ENCODE assay signal across 19 cellular contexts in genomic region chr19:40524655-40525054, GRCh38. TPM values are rescaled to one million over a fixed set of nuclear protein-coding genes. Genes with fewer than 3 reads are reported as not detected.
DNase-seq lines count a peak whose midpoint lies in the region; ATAC-seq, FAIRE-seq and TF ChIP-seq lines count a peak whose summit lies in the region.
"Had no signal": no experiment of that assay in that cellular context is flagged by ENCODE, and none has a peak within 500 bp of the region (broad histone marks: within the 10 kb centered on the region; RNA-seq: fewer than 3 reads in every experiment).

No MANE protein-coding gene starts in this region.

- no peak overlapping the region for H2BK12ac ChIP-seq in H1 (ENCODE audit: low read depth, low read length)

- no peak for TF ChIP-seq RAD21 in H1 (IDR thresholded peaks at IDR 0.05 in 1 of 2, conservative IDR thresholded peaks at IDR 0.05 in 1 of 2; ENCODE audit: low read depth in 2 of 2, low read length in 2 of 2)

- no peak overlapping the region for H2BK20ac ChIP-seq in H1 (ENCODE audit: low read length)

- no peak overlapping the region for H3K18ac ChIP-seq in H1 (ENCODE audit: extremely low read depth, low read length)

- TF ChIP-seq POLR2A in H1 (IDR thresholded peaks at IDR 0.05; ENCODE audit: control extremely low read depth in 1 of 2, low read depth in 2 of 2, low read length in 2 of 2): no peak
- no peak for TF ChIP-seq POLR2A in body of pancreas (IDR thresholded peaks at IDR 0.05)

- H4K91ac ChIP-seq in H1 (replicated peaks; ENCODE audit: insufficient read length, low read length): no peak overlapping the region

- no peak overlapping the region for H4K5ac ChIP-seq in H1 (ENCODE audit: insufficient read length, low read depth, low read length)

- H3K36me3 Mint-ChIP-seq in T-helper 17 cell (ENCODE audit: low read depth): peaks cover 9% of the 10 kb centered on the region
- no peaks in the 10 kb centered on the region for H3K36me3 Mint-ChIP-seq in stimulated activated naive B cell treated with anti-CD40 and anti-IgM and Interleukin-4, amounts not matched to agents 10 μg/mL and 1 μg/mL and 100 μg/mL, for 72 hours
- H3K36me3 Mint-ChIP-seq: CD8-positive, alpha-beta T cell had no signal

- peaks cover 37% of the 10 kb centered on the region for H3K27me3 Mint-ChIP-seq in T-helper 17 cell
- peaks cover 33 to 62% of the 10 kb centered on the region in 2 donors for H3K27me3 Mint-ChIP-seq in stimulated activated naive B cell treated with anti-CD40 and anti-IgM and Interleukin-4, amounts not matched to agents 10 μg/mL and 1 μg/mL and 100 μg/mL, for 72 hours

- peak overlapping the region; percentile 88; the same call in 1 of the 2 replicates for H2BK15ac ChIP-seq in H1 (ENCODE audit: low read length)

- 90% methylated on average over 3 of the region's 3 CpGs; no CpG with 5 or more reads in 1 of the 2 experiments for WGBS in H1 (ENCODE audit: extremely low coverage in 1 of 2, insufficient coverage in 1 of 2, insufficient read length in 1 of 2, insufficient replicate concordance in 2 of 2, low coverage in 1 of 2, low lambda C conversion rate in 2 of 2, missing lambda C conversion rate in 1 of 2), 2 experiments
- WGBS in body of pancreas, 2 donors: 89 to 92% methylated on average over 3 of the region's 3 CpGs

- intact Hi-C loops in body of pancreas (cut with DNase I): loop anchor here (10.0 kb wide), 1 partner anchor 110 kb away; no protein-coding TSS in a partner anchor

- peak overlapping the region; percentile 49 for H3K27ac Mint-ChIP-seq in T-helper 17 cell
- H3K27ac Mint-ChIP-seq in stimulated activated naive B cell treated with anti-CD40 and anti-IgM and Interleukin-4, amounts not matched to agents 10 μg/mL and 1 μg/mL and 100 μg/mL, for 72 hours: peak overlapping the region; percentile 56
- H3K27ac Mint-ChIP-seq: B cell; CD8-positive, alpha-beta T cell had no signal

- no peak overlapping the region for H2AFZ ChIP-seq in H1 (ENCODE audit: low read length)
- H2AFZ ChIP-seq: GM23248 had no signal

- no peak overlapping the region for H3K23ac ChIP-seq in H1 (ENCODE audit: insufficient read length)

- POLR2A ChIA-PET in HEK293 (lab: Yijun Ruan, JAX) (interaction anchor here (0.6 to 1.2 kb wide), 3 partner anchors 13 to 176 kb away, joined by 3 to 5 read pairs (median 4); partner anchors contain the start of genes C19orf47 and PLD3), H1 (lab: Charles Lee; ENCODE audit: partially characterized antibody) (interaction anchor here (0.6 to 0.8 kb wide), 2 partner anchors 12 to 67 kb away, joined by 3 read pairs; no protein-coding TSS in a partner anchor)

- H3K4me3 Mint-ChIP-seq in T-helper 17 cell: no peak overlapping the region
- H3K4me3 Mint-ChIP-seq in stimulated activated naive B cell treated with anti-CD40 and anti-IgM and Interleukin-4, amounts not matched to agents 10 μg/mL and 1 μg/mL and 100 μg/mL, for 72 hours: no peak overlapping the region
- H3K4me3 Mint-ChIP-seq: B cell; CD8-positive, alpha-beta T cell had no signal

- no peak for TF ChIP-seq EP300 in H1 (IDR thresholded peaks at IDR 0.05; ENCODE audit: borderline replicate concordance in 1 of 2, low read depth in 2 of 2, low read length in 2 of 2)

- H3K36me3 ChIP-seq in HEK293 (ENCODE audit: control insufficient read depth in 2 of 2, insufficient read depth in 1 of 2, low read length in 2 of 2): no peaks in the 10 kb centered on the region; a peak in 1 of 3 replicates
- H3K36me3 ChIP-seq in H1 (ENCODE audit: control insufficient read depth in 2 of 4, insufficient read depth in 4 of 4, low read length in 3 of 4): no peaks in the 10 kb centered on the region
- H3K36me3 ChIP-seq in body of pancreas (replicated peaks in 1 of 2; ENCODE audit: insufficient read depth in 1 of 2, low read depth in 2 of 2): no peaks in the 10 kb centered on the region
- H3K36me3 ChIP-seq: BLaER1 treated with 17β-estradiol and CSF1 and Interleukin-3, amounts not matched to agents 10 nM and 100 nM had no signal

- H3K4me1 Mint-ChIP-seq in T-helper 17 cell: peaks cover 26% of the 10 kb centered on the region
- peaks cover 7 to 13% of the 10 kb centered on the region in 2 donors for H3K4me1 Mint-ChIP-seq in stimulated activated naive B cell treated with anti-CD40 and anti-IgM and Interleukin-4, amounts not matched to agents 10 μg/mL and 1 μg/mL and 100 μg/mL, for 72 hours

- no peak overlapping the region for H3K9ac ChIP-seq in H1 (replicated peaks in 1 of 4; ENCODE audit: extremely low read depth in 1 of 4, low read depth in 3 of 4, low read length in 3 of 4)
- H3K9ac ChIP-seq: BLaER1 treated with 17β-estradiol and CSF1 and Interleukin-3, amounts not matched to agents 10 nM and 100 nM; GM23248 had no signal

- H3K23me2 ChIP-seq in H1 (ENCODE audit: low read depth, low read length): peaks cover 4% of the 10 kb centered on the region

- H3K9me3 ChIP-seq in HEK293 (ENCODE audit: control insufficient read depth, insufficient read depth, low read depth, low read length): no peaks in the 10 kb centered on the region
- H3K9me3 ChIP-seq in T-helper 17 cell (ENCODE audit: control insufficient read depth, low read length, poor library complexity, severe bottlenecking): no peaks in the 10 kb centered on the region
- peaks cover 0 to 8% of the 10 kb centered on the region in 2 experiments; a peak in 2 of 4 replicates for H3K9me3 ChIP-seq in H1 (ENCODE audit: insufficient read depth in 2 of 2, low read depth in 1 of 2, low read length in 1 of 2)
- no peaks in the 10 kb centered on the region for H3K9me3 ChIP-seq in body of pancreas
- H3K9me3 ChIP-seq: BLaER1 treated with 17β-estradiol and CSF1 and Interleukin-3, amounts not matched to agents 10 nM and 100 nM had no signal

- no peak overlapping the region for H3K4ac ChIP-seq in H1 (replicated peaks; ENCODE audit: insufficient read length, low read depth, low read length)

- H3K79me2 ChIP-seq in H1 (ENCODE audit: control insufficient read depth in 1 of 2, insufficient read depth in 2 of 2, low read length in 2 of 2): no peaks in the 10 kb centered on the region

- ATAC-seq in T-helper 17 cell: no peak
- no peak for ATAC-seq in stimulated activated naive B cell treated with anti-CD40 and anti-IgM and Interleukin-4, amounts not matched to agents 10 μg/mL and 1 μg/mL and 100 μg/mL, for 72 hours (replicated peaks)
- ATAC-seq in body of pancreas: no peak
- no peak for ATAC-seq in HG03442 (IDR thresholded peaks at IDR 0.05; ENCODE audit: unreplicated experiment)
- ATAC-seq: CD8-positive, alpha-beta T cell; GM12878; HCT116 had no signal

- no peak for TF ChIP-seq CTCF in HEK293 (tag by site-specific recombination; IDR thresholded peaks at IDR 0.05)
- no peak for TF ChIP-seq CTCF in H1 (IDR thresholded peaks at IDR 0.05; ENCODE audit: control extremely low read depth in 1 of 3, insufficient read depth in 1 of 3, low read depth in 1 of 3, low read length in 3 of 3)
- no peak for TF ChIP-seq CTCF in body of pancreas (IDR thresholded peaks at IDR 0.05)

- H3K56ac ChIP-seq in H1 (replicated peaks; ENCODE audit: insufficient read length, low read depth, low read length): no peak overlapping the region

- H3K79me1 ChIP-seq in H1 (ENCODE audit: low read depth, low read length): no peaks in the 10 kb centered on the region

- H2BK5ac ChIP-seq in H1 (ENCODE audit: low read depth, low read length): no peak overlapping the region

- no peak for FAIRE-seq in H1 (lab: Jason Lieb, UNC)
- FAIRE-seq: GM12878, GM19239, H54 had no signal

- H2AK5ac ChIP-seq in H1 (ENCODE audit: low read depth, low read length): no peak overlapping the region

- H3K27me3 ChIP-seq in H1 (replicated peaks in 1 of 4; ENCODE audit: control insufficient read depth in 3 of 4, extremely low read depth in 1 of 4, insufficient read depth in 3 of 4, low read length in 3 of 4): peaks cover 11 to 21% (median 15%) of the 10 kb centered on the region in 4 experiments
- no peaks in the 10 kb centered on the region for H3K27me3 ChIP-seq in body of pancreas
- H3K27me3 ChIP-seq: BLaER1 treated with 17β-estradiol and CSF1 and Interleukin-3, amounts not matched to agents 10 nM and 100 nM had no signal

- peaks cover 12% of the 10 kb centered on the region for H3K4me1 ChIP-seq in HEK293 (ENCODE audit: control insufficient read depth, insufficient read depth, low read length)
- H3K4me1 ChIP-seq in H1 (replicated peaks in 1 of 4; ENCODE audit: control insufficient read depth in 3 of 4, insufficient read depth in 4 of 4, low read length in 3 of 4): peaks cover 0 to 3% (median 2%) of the 10 kb centered on the region in 4 experiments; a peak in 6 of 7 replicates
- peaks cover 18% of the 10 kb centered on the region for H3K4me1 ChIP-seq in body of pancreas

- H4K20me1 ChIP-seq in H1 (replicated peaks in 1 of 2; ENCODE audit: control insufficient read depth in 1 of 2, insufficient read depth in 2 of 2, low read length in 2 of 2): no peaks in the 10 kb centered on the region
- H4K20me1 ChIP-seq: BLaER1 treated with 17β-estradiol and CSF1 and Interleukin-3, amounts not matched to agents 10 nM and 100 nM had no signal

- H2BK120ac ChIP-seq in H1 (replicated peaks; ENCODE audit: low read depth, low read length): no peak overlapping the region

- no peak overlapping the region for H4K8ac ChIP-seq in H1 (ENCODE audit: extremely low read depth, insufficient read depth, low read length)

- H3K27ac ChIP-seq in HEK293 (ENCODE audit: extremely low read depth, low read depth, low read length): no peak overlapping the region
- no peak overlapping the region for H3K27ac ChIP-seq in H1 (ENCODE audit: low read depth, low read length)
- H3K27ac ChIP-seq in body of pancreas: no peak overlapping the region
- H3K27ac ChIP-seq: BLaER1 treated with 17β-estradiol and CSF1 and Interleukin-3, amounts not matched to agents 10 nM and 100 nM; GM23248 had no signal

- no peak overlapping the region for H3K4me2 ChIP-seq in H1 (ENCODE audit: insufficient read depth in 1 of 2, low read depth in 2 of 2, low read length in 2 of 2)
- H3K4me2 ChIP-seq: BLaER1 treated with 17β-estradiol and CSF1 and Interleukin-3, amounts not matched to agents 10 nM and 100 nM had no signal

- no peaks in the 10 kb centered on the region for H3K9me3 Mint-ChIP-seq in stimulated activated naive B cell treated with anti-CD40 and anti-IgM and Interleukin-4, amounts not matched to agents 10 μg/mL and 1 μg/mL and 100 μg/mL, for 72 hours
- H3K9me3 Mint-ChIP-seq: CD8-positive, alpha-beta T cell had no signal

- no peak overlapping the region for H3K4me3 ChIP-seq in HEK293 (ENCODE audit: low read depth, low read length)
- no peak overlapping the region for H3K4me3 ChIP-seq in H1 (ENCODE audit: extremely low read depth in 1 of 4, insufficient read depth in 2 of 4, low read depth in 3 of 4, low read length in 4 of 4)
- no peak overlapping the region for H3K4me3 ChIP-seq in body of pancreas
- H3K4me3 ChIP-seq: BLaER1 treated with 17β-estradiol and CSF1 and Interleukin-3, amounts not matched to agents 10 nM and 100 nM; GM12878; GM23248 had no signal

- CTCF ChIA-PET in HEK293 (lab: Yijun Ruan, JAX): interaction anchor here (0.8 to 13.3 kb wide), 17 partner anchors 8 to 219 kb away, joined by 3 to 259 read pairs (median 11); partner anchors contain the start of genes BLVRB and SERTAD3
- CTCF ChIA-PET in H1 (lab: Charles Lee; ENCODE audit: partially characterized antibody): interaction anchor here (0.6 to 2.5 kb wide), 13 partner anchors 9 to 220 kb away, joined by 3 to 15 read pairs (median 4); partner anchors contain the start of gene PRX

- no peak for DNase-seq in T-helper 17 cell
- DNase-seq in H1 (ENCODE audit: low read depth in 1 of 2, low spot score in 2 of 2): no peak
- DNase-seq in stimulated activated naive B cell treated with anti-CD40 and anti-IgM and Interleukin-4, amounts not matched to agents 10 μg/mL and 1 μg/mL and 100 μg/mL, for 72 hours: no peak
- no peak for DNase-seq in DMS153 treated with DMSO at 0.1 percent for 48 hours (lab: John Stamatoyannopoulos, UW; ENCODE audit: unreplicated experiment)
- DNase-seq in body of pancreas: no peak
- DNase-seq: Calu3; CD8-positive, alpha-beta T cell; DMS53; DND-41; EL had no signal

- H3K14ac ChIP-seq in H1 (ENCODE audit: insufficient read length): no peak overlapping the region

RNA-seq across cellular contexts. Expression of gene SHKBP1, which starts 52.0 kb away (rescaled TPM):
- total RNA-seq in T-helper 17 cell (100 to 1,000 TPM; 124 to 141 TPM), body of pancreas (10 to 100 TPM; 43.3 to 63.6 TPM)
- total RNA-seq in H1 (2021; fragmentation: NEBNext Ultra II Directional; extraction: Animal tissue kit (Norgen Biotek cat#: 25700)): 72.8 and 74.6 TPM in 2 replicates
- polyA plus RNA-seq in H1 (2011; rRNA removed): 98.8 and 158 TPM in 2 replicates
- 81.1 TPM for polyA plus RNA-seq in H1 (2011; cell fraction: cytosol; rRNA removed)
- polyA plus RNA-seq in H1 (2011; cell fraction: nucleus; rRNA removed): 207 TPM
- 79.8 to 106 TPM (median 102 TPM) in 4 replicates for polyA plus RNA-seq in H1 (2012, experiment 1 of 2)
- polyA plus RNA-seq in H1 (2012, experiment 2 of 2): 95.8 TPM
- polyA plus RNA-seq in H1 (2013, experiment 1 of 2): 79.2 TPM
- 73.3 TPM for polyA plus RNA-seq in H1 (2013, experiment 2 of 2)
- polyA minus RNA-seq in H1 (2011; rRNA and poly(A)+ RNA removed): 44.1 and 59.2 TPM in 2 replicates
- polyA minus RNA-seq in H1 (2011; cell fraction: cytosol; rRNA and poly(A)+ RNA removed): 83.1 TPM
- 68.1 TPM for polyA minus RNA-seq in H1 (2011; cell fraction: nucleus; rRNA and poly(A)+ RNA removed)

RNA-seq across cellular contexts. Expression of gene SPTBN4, which starts 57.9 kb away (rescaled TPM):
- total RNA-seq in T-helper 17 cell (under 1 TPM; 0.21 to 0.25 TPM), body of pancreas (1 to 10 TPM; 1.8 to 6.3 TPM)
- total RNA-seq in H1 (2021; fragmentation: NEBNext Ultra II Directional; extraction: Animal tissue kit (Norgen Biotek cat#: 25700)): 1.9 and 3.4 TPM in 2 replicates
- 3.0 and 4.7 TPM in 2 replicates for polyA plus RNA-seq in H1 (2011; rRNA removed)
- polyA plus RNA-seq in H1 (2011; cell fraction: cytosol; rRNA removed): 5.7 TPM
- 6.7 TPM for polyA plus RNA-seq in H1 (2011; cell fraction: nucleus; rRNA removed)
- 3.3 to 7.4 TPM (median 5.5 TPM) in 4 replicates for polyA plus RNA-seq in H1 (2012, experiment 1 of 2)
- polyA plus RNA-seq in H1 (2012, experiment 2 of 2): 2.0 TPM
- 2.4 TPM for polyA plus RNA-seq in H1 (2013, experiment 1 of 2)
- 1.8 TPM for polyA plus RNA-seq in H1 (2013, experiment 2 of 2)
- polyA minus RNA-seq in H1 (2011; rRNA and poly(A)+ RNA removed): 1.3 and 2.0 TPM in 2 replicates
- polyA minus RNA-seq in H1 (2011; cell fraction: cytosol; rRNA and poly(A)+ RNA removed): 1.8 TPM
- 1.6 TPM for polyA minus RNA-seq in H1 (2011; cell fraction: nucleus; rRNA and poly(A)+ RNA removed)

RNA-seq across cellular contexts. Expression of gene BLVRB, which starts 59.1 kb away (rescaled TPM):
- total RNA-seq in T-helper 17 cell: 1 to 10 TPM; 7.4 to 9.9 TPM
- total RNA-seq in H1 (2021; fragmentation: NEBNext Ultra II Directional; extraction: Animal tissue kit (Norgen Biotek cat#: 25700)): 28.7 and 32.3 TPM in 2 replicates
- 182 and 196 TPM in 2 replicates for polyA plus RNA-seq in H1 (2011; rRNA removed)
- 134 TPM for polyA plus RNA-seq in H1 (2011; cell fraction: cytosol; rRNA removed)
- 82.5 TPM for polyA plus RNA-seq in H1 (2011; cell fraction: nucleus; rRNA removed)
- polyA plus RNA-seq in H1 (2012, experiment 1 of 2): 36.4 to 73.2 TPM (median 66.2 TPM) in 4 replicates
- polyA plus RNA-seq in H1 (2012, experiment 2 of 2): 60.9 TPM
- polyA plus RNA-seq in H1 (2013, experiment 1 of 2): 43.5 TPM
- 41.3 TPM for polyA plus RNA-seq in H1 (2013, experiment 2 of 2)
- polyA minus RNA-seq in H1 (2011; rRNA and poly(A)+ RNA removed): 37.7 and 38.8 TPM in 2 replicates
- 41.1 TPM for polyA minus RNA-seq in H1 (2011; cell fraction: cytosol; rRNA and poly(A)+ RNA removed)
- polyA minus RNA-seq in H1 (2011; cell fraction: nucleus; rRNA and poly(A)+ RNA removed): 29.0 TPM
- 100 to 1,000 TPM in 1 of 2 donors, 10 to 100 TPM in 1; 79.8 to 109 TPM for total RNA-seq in body of pancreas
